In the genomic region with DNA sequence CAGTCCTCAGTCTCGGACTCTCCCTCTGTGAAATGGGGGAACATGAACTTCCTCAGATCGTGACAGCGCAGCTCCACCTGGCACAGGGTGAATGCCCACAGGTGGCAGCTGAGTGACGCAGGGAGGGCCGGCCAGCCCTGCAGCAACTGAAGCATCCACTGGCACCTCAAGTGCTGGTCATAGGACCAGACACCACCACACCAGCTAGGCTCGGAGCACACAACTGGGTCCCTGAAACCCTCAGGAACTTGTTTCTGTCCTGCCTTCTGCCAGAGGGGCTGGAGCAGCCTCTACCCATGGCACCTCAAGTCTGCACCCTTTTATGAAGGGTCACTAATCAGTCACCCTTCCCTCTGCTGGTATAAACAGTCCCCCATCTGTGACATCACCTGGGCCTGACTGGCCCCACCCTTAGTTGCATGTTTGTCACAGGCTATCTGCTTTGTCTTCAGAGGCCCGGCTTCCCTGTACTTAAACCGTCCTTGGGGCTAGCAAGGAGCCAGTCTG, we compare ENCODE assay signal across 8 cellular contexts. TPM values are rescaled to one million over a fixed set of nuclear protein-coding genes. Genes with fewer than 3 reads are reported as not detected.
DNase-seq lines count a peak whose midpoint lies in the region; TF ChIP-seq lines count a peak whose summit lies in the region.

No MANE protein-coding gene starts in this region.

- DNase-seq in activated naive CD4-positive, alpha-beta T cell treated with Interleukin-2 at 50 U/mL for 16 hours: no peak
- no peak for DNase-seq in epithelial cell of prostate (ENCODE audit: low read depth, low spot score)
- no peak for DNase-seq in tibial artery
- DNase-seq in cortex of kidney (lab: John Stamatoyannopoulos, UW): no peak
- no peak for DNase-seq in glutamatergic neuron
- no peak for DNase-seq in DMS114 treated with DMSO at 0.1 percent for 48 hours (lab: John Stamatoyannopoulos, UW; ENCODE audit: unreplicated experiment)

- no peaks in the 10 kb centered on the region for H3K27me3 Mint-ChIP-seq in activated naive CD4-positive, alpha-beta T cell treated with anti-CD3 and anti-CD28 coated beads, Interleukin-2, amount 50 U/mL, for 24 hours
- H3K27me3 Mint-ChIP-seq in glutamatergic neuron (ENCODE audit: unreplicated experiment): peaks cover 3% of the 10 kb centered on the region

- no peak for TF ChIP-seq CTCF in tibial artery (IDR thresholded peaks at IDR 0.05)
- TF ChIP-seq CTCF in glutamatergic neuron (IDR thresholded peaks at IDR 0.05; ENCODE audit: partially characterized antibody, unreplicated experiment): no peak

- peaks cover 42% of the 10 kb centered on the region for H3K36me3 ChIP-seq in KOPT-K1 (ENCODE audit: insufficient read depth, low read length)
- H3K36me3 ChIP-seq in tibial artery: peaks cover 20 to 36% (median 32%) of the 10 kb centered on the region in 3 donors

- H3K9me3 ChIP-seq in KOPT-K1 (ENCODE audit: insufficient read depth, low read length, poor library complexity, severe bottlenecking) (no peaks in the 10 kb centered on the region), tibial artery (no peaks in the 10 kb centered on the region)

- H3K27ac ChIP-seq in KOPT-K1 (ENCODE audit: low read depth, low read length, poor library complexity, severe bottlenecking): peak overlapping the region; percentile 66
- peak overlapping the region; percentile 91 for H3K27ac ChIP-seq in epithelial cell of prostate
- H3K27ac ChIP-seq in tibial artery: peak overlapping the region; percentile 48 to 97

- H3K4me3 ChIP-seq in tibial artery: no peak overlapping the region

- H3K4me3 Mint-ChIP-seq in activated naive CD4-positive, alpha-beta T cell treated with anti-CD3 and anti-CD28 coated beads, Interleukin-2, amount 50 U/mL, for 24 hours: peak overlapping the region; percentile 58
- H3K4me3 Mint-ChIP-seq in glutamatergic neuron (ENCODE audit: unreplicated experiment): no peak overlapping the region

- no peaks in the 10 kb centered on the region for H3K27me3 ChIP-seq in tibial artery

- peaks cover 88% of the 10 kb centered on the region for H3K4me1 Mint-ChIP-seq in activated naive CD4-positive, alpha-beta T cell treated with anti-CD3 and anti-CD28 coated beads, Interleukin-2, amount 50 U/mL, for 24 hours
- H3K4me1 Mint-ChIP-seq in glutamatergic neuron (ENCODE audit: low read depth, unreplicated experiment): peaks cover 10% of the 10 kb centered on the region

- H3K36me3 Mint-ChIP-seq in activated naive CD4-positive, alpha-beta T cell treated with anti-CD3 and anti-CD28 coated beads, Interleukin-2, amount 50 U/mL, for 24 hours: peaks cover 6% of the 10 kb centered on the region
- no peaks in the 10 kb centered on the region for H3K36me3 Mint-ChIP-seq in glutamatergic neuron (ENCODE audit: unreplicated experiment)

- peaks cover 6 to 88% (median 75%) of the 10 kb centered on the region in 4 donors for H3K4me1 ChIP-seq in tibial artery

- no peaks in the 10 kb centered on the region for H3K9me3 Mint-ChIP-seq in activated naive CD4-positive, alpha-beta T cell treated with anti-CD3 and anti-CD28 coated beads, Interleukin-2, amount 50 U/mL, for 24 hours
- peaks cover 4% of the 10 kb centered on the region for H3K9me3 Mint-ChIP-seq in glutamatergic neuron (ENCODE audit: unreplicated experiment)

- intact Hi-C loops in tibial artery (cut with DNase I; ENCODE audit: low total_unique reads): loop anchor here (5.0 kb wide), 1 partner anchor 160 kb away; the partner anchor contains the start of gene ARL2

- peak overlapping the region; percentile 36 for H3K27ac Mint-ChIP-seq in activated naive CD4-positive, alpha-beta T cell treated with anti-CD3 and anti-CD28 coated beads, Interleukin-2, amount 50 U/mL, for 24 hours
- H3K27ac Mint-ChIP-seq in glutamatergic neuron (ENCODE audit: unreplicated experiment): no peak overlapping the region

RNA-seq across cellular contexts. Expression of gene CDC42BPG, which starts 7.4 kb away (rescaled TPM):
- total RNA-seq in glutamatergic neuron (ENCODE audit: unreplicated experiment): 2.3 TPM

RNA-seq across cellular contexts. Expression of gene EHD1, which starts 26.5 kb away (rescaled TPM):
- 114 TPM for total RNA-seq in glutamatergic neuron (ENCODE audit: unreplicated experiment)

RNA-seq across cellular contexts. Expression of gene MEN1, which starts 41.5 kb away (rescaled TPM):
- total RNA-seq in glutamatergic neuron (ENCODE audit: unreplicated experiment): 39.7 TPM

RNA-seq across cellular contexts. Expression of gene MAP4K2, which starts 48.9 kb away (rescaled TPM):
- total RNA-seq in glutamatergic neuron (ENCODE audit: unreplicated experiment): 15.9 TPM
